ENCODE assay signal across 24 cellular contexts in the genomic region with DNA sequence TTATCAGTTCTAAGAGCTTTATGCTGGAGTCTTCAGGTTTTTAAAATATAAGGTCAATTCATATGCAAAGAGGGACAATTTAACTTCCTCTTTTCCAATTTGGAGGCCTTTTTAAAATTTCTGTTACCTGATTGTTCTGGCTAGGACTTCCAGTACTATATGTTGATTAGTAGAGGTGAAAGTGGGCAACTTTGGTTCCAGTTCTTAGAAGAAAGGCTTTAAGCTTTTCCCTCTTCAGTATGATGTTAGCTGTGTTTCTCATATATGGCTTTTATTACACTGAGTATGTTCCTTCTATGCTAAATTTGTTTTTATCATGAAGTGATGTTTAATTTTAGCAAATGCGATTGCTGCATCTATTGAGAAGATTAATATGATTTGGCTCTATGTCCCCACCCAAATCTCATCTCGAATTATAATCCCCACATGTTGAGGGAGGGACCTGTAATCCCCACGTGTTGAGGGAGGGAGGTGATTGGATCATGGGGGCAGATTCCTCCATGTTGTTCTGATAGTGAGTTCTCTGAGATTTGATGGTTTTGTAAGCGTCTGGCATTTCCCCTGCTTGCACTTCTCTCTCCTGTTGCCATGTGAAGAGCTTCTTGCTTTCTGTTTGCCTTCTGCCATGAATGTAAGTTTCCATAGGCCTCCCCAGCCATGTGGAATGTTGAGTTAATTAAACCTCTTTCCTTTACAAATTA.
"Had no signal": no experiment of that assay in that cellular context is flagged by ENCODE, and none has a peak within 500 bp of the region (broad histone marks: within the 10 kb centered on the region; RNA-seq: fewer than 3 reads in every experiment).

No MANE protein-coding gene starts in this region.

- H3K4me3 Mint-ChIP-seq: dendritic cell treated with granulocyte-macrophage colony-stimulating factor and Interleukin-4, amounts not matched to agents 40 ng/mL and 50 ng/mL, for 4 days; effector memory CD8-positive, alpha-beta T cell; immature natural killer cell; memory B cell; naive B cell; nephron; stimulated activated memory B cell treated with anti-CD40 and anti-IgM and Interleukin-4, amounts not matched to agents 10 μg/mL and 1 μg/mL and 100 μg/mL, for 72 hours; stimulated activated naive CD8-positive, alpha-beta T cell treated with anti-CD3 and anti-CD28 coated beads, Interleukin-15, Interleukin-2, amounts not matched to agents 100 ng/mL and 50 ng/mL, for 24 hours had no signal

- FAIRE-seq: kidney had no signal

- H3K27me3 ChIP-seq: esophagus squamous epithelium, gastroesophageal sphincter, neutrophil, spleen, tibial artery, upper lobe of left lung, uterus had no signal

- ATAC-seq: effector memory CD8-positive, alpha-beta T cell; gastroesophageal sphincter; left cardiac atrium; lower lobe of right lung; sciatic nerve; stimulated activated memory B cell treated with anti-CD40 and anti-IgM and Interleukin-4, amounts not matched to agents 10 μg/mL and 1 μg/mL and 100 μg/mL, for 72 hours had no signal

- H3K9me3 ChIP-seq: neutrophil had no signal

- H3K4me3 ChIP-seq: esophagus squamous epithelium, gastroesophageal sphincter, left ventricle myocardium inferior, lower lobe of right lung, spleen, tibial artery, upper lobe of left lung, uterus had no signal

- H3K36me3 ChIP-seq: esophagus squamous epithelium, gastroesophageal sphincter, left ventricle myocardium inferior, lower lobe of right lung, neutrophil, spleen, upper lobe of left lung, uterus had no signal

- H3K27ac Mint-ChIP-seq: dendritic cell treated with granulocyte-macrophage colony-stimulating factor and Interleukin-4, amounts not matched to agents 40 ng/mL and 50 ng/mL, for 4 days; effector memory CD8-positive, alpha-beta T cell; immature natural killer cell; memory B cell; nephron; stimulated activated memory B cell treated with anti-CD40 and anti-IgM and Interleukin-4, amounts not matched to agents 10 μg/mL and 1 μg/mL and 100 μg/mL, for 72 hours; stimulated activated naive CD8-positive, alpha-beta T cell treated with anti-CD3 and anti-CD28 coated beads, Interleukin-15, Interleukin-2, amounts not matched to agents 100 ng/mL and 50 ng/mL, for 24 hours had no signal

- H3K27ac ChIP-seq: esophagus squamous epithelium, gastroesophageal sphincter, left ventricle myocardium inferior, lower lobe of right lung, neutrophil, spleen, tibial artery, upper lobe of left lung, uterus had no signal

- DNase-seq: effector memory CD8-positive, alpha-beta T cell; esophagus squamous epithelium; foreskin fibroblast; immature natural killer cell; kidney; left cardiac atrium; left ventricle myocardium inferior; lower lobe of right lung; naive B cell; spleen; stimulated activated CD4-positive, alpha-beta T cell treated with anti-CD3 and anti-CD28 coated beads, Interleukin-15, amount 100 ng/mL, for 24 hours; stimulated activated CD4-positive, alpha-beta T cell treated with anti-CD3 and anti-CD28 coated beads, Interleukin-1b, Interleukin-23, amount 100 ng/mL, for 48 hours; stimulated activated CD4-positive, alpha-beta T cell treated with anti-CD3 and anti-CD28 coated beads, Interleukin-4, amount 100 ng/mL, for 24 hours; tibial artery; upper lobe of left lung; uterus had no signal

- H3K4me1 ChIP-seq: esophagus squamous epithelium, gastroesophageal sphincter, left ventricle myocardium inferior, lower lobe of right lung, spleen, tibial artery, upper lobe of left lung, uterus had no signal

- H3K27me3 Mint-ChIP-seq: dendritic cell treated with granulocyte-macrophage colony-stimulating factor and Interleukin-4, amounts not matched to agents 40 ng/mL and 50 ng/mL, for 4 days; effector memory CD8-positive, alpha-beta T cell; memory B cell; naive B cell; stimulated activated memory B cell treated with anti-CD40 and anti-IgM and Interleukin-4, amounts not matched to agents 10 μg/mL and 1 μg/mL and 100 μg/mL, for 72 hours; stimulated activated naive CD8-positive, alpha-beta T cell treated with anti-CD3 and anti-CD28 coated beads, Interleukin-15, Interleukin-2, amounts not matched to agents 100 ng/mL and 50 ng/mL, for 24 hours had no signal

- H3K4me1 Mint-ChIP-seq: immature natural killer cell; memory B cell; nephron; stimulated activated memory B cell treated with anti-CD40 and anti-IgM and Interleukin-4, amounts not matched to agents 10 μg/mL and 1 μg/mL and 100 μg/mL, for 72 hours had no signal
